21 cellular contexts compared by ENCODE assay signal in genomic region chr13:98922306-98922705, GRCh38. TPM values are rescaled to one million over a fixed set of nuclear protein-coding genes. Genes with fewer than 3 reads are reported as not detected.
A peak's percentile ranks its signal among the peaks of the same experiment; 100 is the strongest.
DNase-seq lines count a peak whose midpoint lies in the region; ATAC-seq, FAIRE-seq and TF ChIP-seq lines count a peak whose summit lies in the region.
"Had no signal": no experiment of that assay in that cellular context is flagged by ENCODE, and none has a peak within 500 bp of the region (broad histone marks: within the 10 kb centered on the region; RNA-seq: fewer than 3 reads in every experiment).

No MANE protein-coding gene starts in this region.

- no peak for DNase-seq in T-helper 17 cell
- DNase-seq in astrocyte of the hippocampus (ENCODE audit: low read depth, low spot score) = peak; percentile 73
- peak; percentile 59 for DNase-seq in endothelial cell of umbilical vein (ENCODE audit: low read depth, low spot score)
- no peak for DNase-seq in tibial nerve (ENCODE audit: low spot score in 2 of 2)
- DNase-seq in MV-4-11 (lab: John Stamatoyannopoulos, UW) = no peak
- no peak for DNase-seq in stimulated activated CD8-positive, alpha-beta memory T cell treated with anti-CD3 and anti-CD28 coated beads, Interleukin-4, amount 100 ng/mL, for 48 hours
- DNase-seq: CD4-positive, CD25-positive, alpha-beta regulatory T cell; DMS 273 treated with DMSO at 0.1 percent for 48 hours; DMS79 treated with DMSO at 0.1 percent for 48 hours; H7; Kasumi-1; MG63; NCI-H1048; NCI-H1417 treated with DMSO at 0.1 percent for 48 hours; NCI-H187; NCI-H446 treated with DMSO at 0.1 percent for 48 hours; NCI-H526 treated with DMSO at 0.1 percent for 48 hours; OCI-M1 had no signal

- peak in 1 of 2 donors; percentile 14 for TF ChIP-seq EP300 in tibial nerve (IDR thresholded peaks at IDR 0.05)

- H3K36me3 Mint-ChIP-seq in T-helper 17 cell (ENCODE audit: low read depth) = peaks cover 14% of the 10 kb centered on the region

- no peaks in the 10 kb centered on the region for H3K9me1 ChIP-seq in endothelial cell of umbilical vein (replicated peaks; ENCODE audit: control insufficient read depth, extremely low read depth, insufficient read depth, low read length)

- dilution Hi-C loops in endothelial cell of umbilical vein (cut with MboI; ENCODE audit: extremely low pct_ligation_motif_present, low sequenced_read_pairs) = no loop called here

- H3K27ac Mint-ChIP-seq in T-helper 17 cell = peak overlapping the region; percentile 49
- H3K27ac Mint-ChIP-seq: CD4-positive, CD25-positive, alpha-beta regulatory T cell; IgD-negative memory B cell had no signal

- H3K27ac ChIP-seq in endothelial cell of umbilical vein (ENCODE audit: insufficient read depth, low read depth, low read length) (no peak overlapping the region), tibial nerve (peak overlapping the region in 3 of 4 donors; percentile 57 to 82 (median 75))

- H3K9ac ChIP-seq in endothelial cell of umbilical vein (replicated peaks; ENCODE audit: extremely low read depth, insufficient read depth, low read length) = no peak overlapping the region

- H3K4me1 ChIP-seq in endothelial cell of umbilical vein (ENCODE audit: control insufficient read depth, extremely low read depth, insufficient read depth, low read length) = peaks cover 32% of the 10 kb centered on the region
- peaks cover 0 to 77% (median 17%) of the 10 kb centered on the region in 4 donors for H3K4me1 ChIP-seq in tibial nerve

- H3K27me3 Mint-ChIP-seq in T-helper 17 cell = no peaks in the 10 kb centered on the region
- H3K27me3 Mint-ChIP-seq: CD4-positive, CD25-positive, alpha-beta regulatory T cell; IgD-negative memory B cell had no signal

- H3K9me3 ChIP-seq in T-helper 17 cell (ENCODE audit: control insufficient read depth, low read length, poor library complexity, severe bottlenecking) (no peaks in the 10 kb centered on the region), endothelial cell of umbilical vein (replicated peaks; ENCODE audit: control insufficient read depth, insufficient read depth, low read length) (no peaks in the 10 kb centered on the region), tibial nerve (no peaks in the 10 kb centered on the region)
- H3K9me3 ChIP-seq: MG63 had no signal

- ATAC-seq in T-helper 17 cell = no peak
- ATAC-seq in GM18520 (IDR thresholded peaks at IDR 0.05; ENCODE audit: unreplicated experiment) = no peak

- H3K4me3 Mint-ChIP-seq in T-helper 17 cell = no peak overlapping the region
- H3K4me3 Mint-ChIP-seq: CD4-positive, CD25-positive, alpha-beta regulatory T cell; IgD-negative memory B cell had no signal

- TF ChIP-seq CTCF in endothelial cell of umbilical vein (IDR thresholded peaks at IDR 0.05; ENCODE audit: extremely low read depth in 1 of 2, insufficient read depth in 1 of 2, low read depth in 1 of 2, low read length in 2 of 2) (no peak), tibial nerve (IDR thresholded peaks at IDR 0.05) (no peak)

- WGBS in tibial nerve, 2 donors = 80 to 85% methylated on average over 4 of the region's 4 CpGs

- FAIRE-seq in endothelial cell of umbilical vein (lab: Jason Lieb, UNC) = no peak
- FAIRE-seq: RCC 7860 had no signal

- H3K4me3 ChIP-seq in endothelial cell of umbilical vein (replicated peaks in 1 of 3; ENCODE audit: insufficient read depth in 1 of 3, low read depth in 1 of 3, low read length in 3 of 3) (no peak overlapping the region), tibial nerve (no peak overlapping the region)
- H3K4me3 ChIP-seq: MG63 had no signal

- no peak overlapping the region for H2AFZ ChIP-seq in endothelial cell of umbilical vein (ENCODE audit: low read depth, low read length)

- H3K27me3 ChIP-seq in endothelial cell of umbilical vein (ENCODE audit: control insufficient read depth in 2 of 2, insufficient read depth in 2 of 2, low read length in 2 of 2) (no peaks in the 10 kb centered on the region), tibial nerve (no peaks in the 10 kb centered on the region)
- H3K27me3 ChIP-seq: MG63 had no signal

- POLR2A ChIA-PET in endothelial cell of umbilical vein (lab: Charles Lee) = no interaction called here

- peaks cover 29% of the 10 kb centered on the region for H3K4me1 Mint-ChIP-seq in T-helper 17 cell

- peaks cover 10% of the 10 kb centered on the region for H3K79me2 ChIP-seq in endothelial cell of umbilical vein (ENCODE audit: control insufficient read depth, insufficient read depth, low read length)

- BruUV-seq in endothelial cell of umbilical vein (replicated peaks; lab: Mats Ljungman, UMichigan) = no TSS peak

- H3K36me3 ChIP-seq in endothelial cell of umbilical vein (ENCODE audit: control insufficient read depth in 2 of 2, extremely low read depth in 1 of 2, insufficient read depth in 2 of 2, low read length in 2 of 2) = peaks cover 25 to 31% of the 10 kb centered on the region in 2 experiments
- H3K36me3 ChIP-seq in tibial nerve = peaks cover 0 to 42% (median 0%) of the 10 kb centered on the region in 3 donors
- H3K36me3 ChIP-seq: MG63 had no signal

- H3K4me2 ChIP-seq in endothelial cell of umbilical vein (ENCODE audit: insufficient read depth, low read length) = no peak overlapping the region

- no peaks in the 10 kb centered on the region for H4K20me1 ChIP-seq in endothelial cell of umbilical vein (replicated peaks; ENCODE audit: control insufficient read depth, extremely low read depth, insufficient read depth, low read length)

- CTCF ChIA-PET in endothelial cell of umbilical vein (lab: Charles Lee) = interaction anchor here (1.4 kb wide), 1 partner anchor 10 kb away, joined by 7 read pairs; no protein-coding TSS in a partner anchor

- intact Hi-C loops in endothelial cell of umbilical vein (cut with micrococcal nuclease) = no loop called here

- TF ChIP-seq POLR2A in endothelial cell of umbilical vein (IDR thresholded peaks at IDR 0.05; ENCODE audit: low read depth, low read length) (no peak), tibial nerve (IDR thresholded peaks at IDR 0.05) (no peak)

TF ChIP-seq in endothelial cell of umbilical vein, 7 proteins besides CTCF, POLR2A, EP300 and RAD21:
- TF ChIP-seq JUN (IDR thresholded peaks at IDR 0.05; ENCODE audit: borderline replicate concordance, insufficient read depth, insufficient read length, low read depth) (no peak), MAX (IDR thresholded peaks at IDR 0.05; ENCODE audit: insufficient read depth, insufficient read length) (no peak), FOS (IDR thresholded peaks at IDR 0.05; ENCODE audit: borderline replicate concordance, insufficient read depth, low read length) (no peak), GATA2 (IDR thresholded peaks at IDR 0.05; ENCODE audit: insufficient read depth, insufficient read length, low read depth, low read length) (no peak), MYC (IDR thresholded peaks at IDR 0.05; ENCODE audit: low read depth, low read length) (no peak), EZH2 (IDR thresholded peaks at IDR 0.05; ENCODE audit: borderline replicate concordance, low read depth, low read length, severe bottlenecking) (no peak), POLR2AphosphoS5 (IDR thresholded peaks at IDR 0.05; ENCODE audit: insufficient read depth, low read depth, low read length) (no peak)

RNA-seq across cellular contexts. Expression of gene DOCK9, which starts 55.6 kb away (rescaled TPM):
- total RNA-seq in T-helper 17 cell = 100 to 1,000 TPM in 1 of 2 donors, 10 to 100 TPM in 1; 95.2 to 119 TPM
- 323 and 334 TPM in 2 replicates for total RNA-seq in endothelial cell of umbilical vein
- 129 and 147 TPM in 2 replicates for polyA plus RNA-seq in endothelial cell of umbilical vein
- polyA plus RNA-seq in endothelial cell of umbilical vein (2011; cell fraction: cytosol; rRNA removed) = 157 and 160 TPM in 2 replicates
- 346 and 384 TPM in 2 replicates for polyA plus RNA-seq in endothelial cell of umbilical vein (2011; cell fraction: nucleus; rRNA removed)
- 202 and 235 TPM in 2 replicates for polyA plus RNA-seq in endothelial cell of umbilical vein (2012)
- polyA minus RNA-seq in endothelial cell of umbilical vein = 346 and 363 TPM in 2 replicates
- polyA minus RNA-seq in endothelial cell of umbilical vein (2011; cell fraction: cytosol; rRNA and poly(A)+ RNA removed) = 17.8 TPM
- 536 and 739 TPM in 2 replicates for polyA minus RNA-seq in endothelial cell of umbilical vein (2011; cell fraction: nucleus; rRNA and poly(A)+ RNA removed)
- 100 to 1,000 TPM; 147 to 258 (median 243) TPM for total RNA-seq in tibial nerve

Comparison
In these comparisons a context has a peak if more than half of its experiments do, and no peak if none do; other contexts are left out.
1. DNase-seq: peak in astrocyte of the hippocampus (single experiment) and endothelial cell of umbilical vein (single experiment); none in T-helper 17 cell (0 of 3), tibial nerve (0 of 2), MV-4-11 (single experiment) and stimulated activated CD8-positive, alpha-beta memory T cell treated with anti-CD3 and anti-CD28 coated beads, Interleukin-4, amount 100 ng/mL, for 48 hours (single experiment).